Comparison of ENCODE assay signal across 8 cellular contexts in the genomic region with DNA sequence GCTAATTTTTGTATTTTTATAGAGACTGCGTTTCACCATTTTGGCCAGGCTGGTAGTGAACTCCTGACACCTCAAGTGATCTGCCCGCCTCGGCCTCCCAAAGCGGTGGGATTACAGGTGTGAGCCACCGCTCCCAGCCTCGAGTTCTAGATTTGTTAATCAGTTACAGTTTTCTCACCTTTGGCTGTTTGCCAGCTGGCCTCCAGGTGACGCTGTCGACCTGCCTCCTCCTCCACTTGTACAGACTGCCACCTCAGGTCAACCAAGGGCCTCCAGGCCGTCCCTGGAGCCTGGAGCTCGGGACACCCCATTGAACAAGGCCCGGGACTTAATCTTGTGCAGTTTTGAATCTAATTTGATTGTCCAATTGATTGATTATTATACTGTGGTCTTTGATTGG. TPM values are rescaled to one million over a fixed set of nuclear protein-coding genes. Genes with fewer than 3 reads are reported as not detected.
DNase-seq lines count a peak whose midpoint lies in the region; ATAC-seq and TF ChIP-seq lines count a peak whose summit lies in the region.

No MANE protein-coding gene starts in this region.

- TF ChIP-seq CTCF in natural killer cell (IDR thresholded peaks at IDR 0.05), result peak; percentile 29

- H3K4me3 Mint-ChIP-seq in activated T-helper 17 cell treated with anti-CD3 and anti-CD28 coated beads, Interleukin-2, amount 50 U/mL, for 72 hours, result no peak overlapping the region
- H3K4me3 Mint-ChIP-seq in natural killer cell, result no peak overlapping the region

- H3K9me3 Mint-ChIP-seq in activated T-helper 17 cell treated with anti-CD3 and anti-CD28 coated beads, Interleukin-2, amount 50 U/mL, for 72 hours, result no peaks in the 10 kb centered on the region
- H3K9me3 Mint-ChIP-seq in natural killer cell, result no peaks in the 10 kb centered on the region

- DNase-seq in DMS153 treated with DMSO at 0.1 percent for 48 hours (lab: John Stamatoyannopoulos, UW; ENCODE audit: unreplicated experiment), result peak; percentile 2
- peak; percentile 32 for DNase-seq in NCI-H510A treated with DMSO at 0.1 percent for 48 hours (lab: John Stamatoyannopoulos, UW)
- no peak for DNase-seq in natural killer cell
- DNase-seq in AG20443 (ENCODE audit: low spot score), result no peak
- DNase-seq in Kasumi-1 (lab: John Stamatoyannopoulos, UW), result no peak
- DNase-seq in NCI-H1105 (lab: John Stamatoyannopoulos, UW), result no peak

- peak; percentile 71 for ATAC-seq in activated T-helper 17 cell treated with anti-CD3 and anti-CD28 coated beads, Interleukin-2, amount 50 U/mL, for 72 hours (replicated peaks)
- ATAC-seq in natural killer cell (peak in 2 of 3 donors; percentile 49 to 52), HG02938 (IDR thresholded peaks at IDR 0.05; ENCODE audit: unreplicated experiment) (no peak)

- H3K4me1 Mint-ChIP-seq in activated T-helper 17 cell treated with anti-CD3 and anti-CD28 coated beads, Interleukin-2, amount 50 U/mL, for 72 hours, result no peaks in the 10 kb centered on the region
- peaks cover 5 to 10% of the 10 kb centered on the region in 2 donors for H3K4me1 Mint-ChIP-seq in natural killer cell

- H3K27ac Mint-ChIP-seq in activated T-helper 17 cell treated with anti-CD3 and anti-CD28 coated beads, Interleukin-2, amount 50 U/mL, for 72 hours, result no peak overlapping the region
- H3K27ac Mint-ChIP-seq in natural killer cell, result no peak overlapping the region

- no peaks in the 10 kb centered on the region for H3K27me3 Mint-ChIP-seq in activated T-helper 17 cell treated with anti-CD3 and anti-CD28 coated beads, Interleukin-2, amount 50 U/mL, for 72 hours
- H3K27me3 Mint-ChIP-seq in natural killer cell (ENCODE audit: low read depth in 2 of 2), result no peaks in the 10 kb centered on the region

- intact Hi-C loops in natural killer cell (cut with micrococcal nuclease), result no loop called here

- H3K36me3 Mint-ChIP-seq in activated T-helper 17 cell treated with anti-CD3 and anti-CD28 coated beads, Interleukin-2, amount 50 U/mL, for 72 hours (ENCODE audit: low read depth), result no peaks in the 10 kb centered on the region
- no peaks in the 10 kb centered on the region for H3K36me3 Mint-ChIP-seq in natural killer cell

RNA-seq across cellular contexts. Expression of gene IER2, which starts 45.5 kb away (rescaled TPM):
- 100 to 1,000 TPM in 1 of 2 donors, 10 to 100 TPM in 1; 85.9 to 140 TPM for total RNA-seq in activated T-helper 17 cell treated with anti-CD3 and anti-CD28 coated beads, Interleukin-2, amount 50 U/mL, for 72 hours
- total RNA-seq in natural killer cell, result 1,000 to 10,000 TPM in 1 of 3 donors, 100 to 1,000 TPM in 2; 668 to 1,112 (median 949) TPM

RNA-seq across cellular contexts. Expression of gene STX10, which starts 45.5 kb away (rescaled TPM):
- total RNA-seq in activated T-helper 17 cell treated with anti-CD3 and anti-CD28 coated beads, Interleukin-2, amount 50 U/mL, for 72 hours, result 10 to 100 TPM; 76.4 to 91.3 TPM
- total RNA-seq in natural killer cell, result 10 to 100 TPM; 39.2 to 46.9 (median 42.0) TPM

Comparison
In these comparisons a context has a peak if more than half of its experiments do, and no peak if none do; other contexts are left out.
1. DNase-seq: peak in DMS153 treated with DMSO at 0.1 percent for 48 hours (single experiment) and NCI-H510A treated with DMSO at 0.1 percent for 48 hours (single experiment); none in natural killer cell (single experiment), AG20443 (single experiment), Kasumi-1 (0 of 2) and NCI-H1105 (single experiment).
2. RNA of gene IER2, which starts 45.5 kb away (total RNA-seq): 668 to 1,112 TPM in natural killer cell; 85.9 to 140 TPM in activated T-helper 17 cell treated with anti-CD3 and anti-CD28 coated beads, Interleukin-2, amount 50 U/mL, for 72 hours; every median in the first group is over 4 times any median in the second.